35 cellular contexts compared by ENCODE assay signal in the genomic region with DNA sequence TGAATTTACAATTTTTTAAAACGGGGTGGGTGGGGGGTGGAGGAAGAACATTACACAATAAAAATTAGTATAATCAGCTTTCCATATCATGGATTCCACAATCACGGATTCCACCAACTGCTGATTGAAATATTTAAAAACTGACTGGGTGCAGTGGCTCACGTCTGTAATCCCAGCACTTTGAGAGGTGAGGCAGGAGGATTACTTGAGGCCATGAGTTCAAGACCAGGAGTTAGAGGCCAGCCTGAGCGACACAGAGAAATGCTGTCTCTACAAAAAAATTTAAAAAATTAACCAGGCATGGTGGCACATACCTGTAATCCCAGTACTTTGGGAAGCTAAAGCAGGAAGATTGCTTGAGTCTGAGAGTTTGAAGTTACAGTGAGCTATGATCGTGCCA.
"Had no signal": no experiment of that assay in that cellular context is flagged by ENCODE, and none has a peak within 500 bp of the region (broad histone marks: within the 10 kb centered on the region; RNA-seq: fewer than 3 reads in every experiment).

No MANE protein-coding gene starts in this region.

- H3K27me3 ChIP-seq: MG63 had no signal

- H3K36me3 ChIP-seq: MG63 had no signal

- H3K4me2 ChIP-seq: KMS-11 had no signal

- H3K27ac ChIP-seq: KMS-11 had no signal

- H3K4me3 ChIP-seq: MG63 had no signal

- H3K9me3 ChIP-seq: MG63 had no signal

- H3K9ac ChIP-seq: KMS-11 had no signal

- DNase-seq: Karpas-422, Kasumi-1, MG63, MM.1S, MV-4-11, NCI-H1048, NCI-H1092, NCI-H1092 treated with DMSO at 0.1 percent for 48 hours, NCI-H1105, NCI-H1105 treated with DMSO at 0.1 percent for 48 hours, NCI-H1417, NCI-H1417 treated with DMSO at 0.1 percent for 48 hours, NCI-H1436, NCI-H1436 treated with DMSO at 0.1 percent for 48 hours, NCI-H146, NCI-H1694, NCI-H1694 treated with DMSO at 0.1 percent for 48 hours, NCI-H187, NCI-H187 treated with DMSO at 0.1 percent for 48 hours, NCI-H1930, NCI-H2029, NCI-H2029 treated with DMSO at 0.1 percent for 48 hours, NCI-H2081, NCI-H2081 treated with DMSO at 0.1 percent for 48 hours, NCI-H2107, NCI-H2171, NCI-H2171 treated with DMSO at 0.1 percent for 48 hours, NCI-H2227 treated with DMSO at 0.1 percent for 48 hours, NCI-H226, NCI-H345, NCI-H446, NCI-H446 treated with DMSO at 0.1 percent for 48 hours, NCI-H510A, NCI-H510A treated with DMSO at 0.1 percent for 48 hours had no signal
